Comparison of ENCODE assay signal across 9 cellular contexts in genomic region chr6:1604991-1605821, GRCh38. TPM values are rescaled to one million over a fixed set of nuclear protein-coding genes. Genes with fewer than 3 reads are reported as not detected.
DNase-seq lines count a peak whose midpoint lies in the region; ATAC-seq, FAIRE-seq and TF ChIP-seq lines count a peak whose summit lies in the region.
"Had no signal": no experiment of that assay in that cellular context is flagged by ENCODE, and none has a peak within 500 bp of the region (broad histone marks: within the 10 kb centered on the region; RNA-seq: fewer than 3 reads in every experiment).

No MANE protein-coding gene starts in this region.

- H3K27ac Mint-ChIP-seq in HFFc6 = no peak overlapping the region
- no peak overlapping the region for H3K27ac Mint-ChIP-seq in activated naive CD8-positive, alpha-beta T cell treated with anti-CD3 and anti-CD28 coated beads, Interleukin-2, amount 10 ng/mL, durations not matched to agents 7 days and 5 days
- H3K27ac Mint-ChIP-seq in CD14-positive monocyte = peak overlapping the region in 1 of 7 donors; percentile 54

- H3K9me3 ChIP-seq in keratinocyte (ENCODE audit: control insufficient read depth, low read depth, low read length) (no peaks in the 10 kb centered on the region), MG63 (no peaks in the 10 kb centered on the region)

- POLR2A ChIA-PET in activated naive CD8-positive, alpha-beta T cell treated with anti-CD3 and anti-CD28 coated beads, Interleukin-2, amount 10 ng/mL, durations not matched to agents 7 days and 5 days (lab: Charles Lee) = no interaction called here

- peaks cover 49% of the 10 kb centered on the region for H3K27me3 ChIP-seq in keratinocyte (ENCODE audit: control insufficient read depth, extremely low read depth, insufficient read depth, low read length)
- no peaks in the 10 kb centered on the region for H3K27me3 ChIP-seq in MG63

- H3K79me2 ChIP-seq in keratinocyte (ENCODE audit: control insufficient read depth, insufficient read depth, low read length) = no peaks in the 10 kb centered on the region

- H3K36me3 ChIP-seq in keratinocyte (ENCODE audit: control insufficient read depth in 2 of 2, extremely low read depth in 1 of 2, insufficient read depth in 2 of 2, low read length in 2 of 2) = no peaks in the 10 kb centered on the region
- H3K36me3 ChIP-seq in MG63 = no peaks in the 10 kb centered on the region

- H2AFZ ChIP-seq in keratinocyte (ENCODE audit: control insufficient read depth, low read length) = no peak overlapping the region

- intact Hi-C loops in CD14-positive monocyte (cut with micrococcal nuclease) = loop anchor here (2.0 to 5.0 kb wide), 8 partner anchors 497 to 1092 kb away; no protein-coding TSS in a partner anchor

- H3K4me3 Mint-ChIP-seq in HFFc6 = peak overlapping the region; percentile 71
- H3K4me3 Mint-ChIP-seq in activated naive CD8-positive, alpha-beta T cell treated with anti-CD3 and anti-CD28 coated beads, Interleukin-2, amount 10 ng/mL, durations not matched to agents 7 days and 5 days = peak overlapping the region; percentile 35
- peak overlapping the region in 1 of 2 donors; percentile 83 for H3K4me3 Mint-ChIP-seq in CD14-positive monocyte

- no peak overlapping the region for H3K9ac ChIP-seq in keratinocyte (ENCODE audit: control insufficient read depth, extremely low read depth, insufficient read depth, low read length)

- H3K9me1 ChIP-seq in keratinocyte (ENCODE audit: control insufficient read depth, extremely low read depth, insufficient read depth, low read length) = no peaks in the 10 kb centered on the region

- H3K4me3 ChIP-seq in keratinocyte (ENCODE audit: control insufficient read depth in 2 of 3, extremely low read depth in 1 of 3, insufficient read depth in 2 of 3, low read depth in 1 of 3, low read length in 3 of 3) (peak overlapping the region; percentile 37 to 58 (median 52)), skin epidermis (peak overlapping the region; percentile 19 to 50 (median 33)), MG63 (no peak overlapping the region)

- dilution Hi-C loops in keratinocyte (cut with MboI; ENCODE audit: extremely low pct_ligation_motif_present, low sequenced_read_pairs) = no loop called here

- no peaks in the 10 kb centered on the region for H4K20me1 ChIP-seq in keratinocyte (ENCODE audit: control insufficient read depth, extremely low read depth, insufficient read depth, low read length)

- ATAC-seq in activated naive CD8-positive, alpha-beta T cell treated with anti-CD3 and anti-CD28 coated beads, Interleukin-2, amount 10 ng/mL, durations not matched to agents 7 days and 5 days (ENCODE audit: low read depth) = no peak
- ATAC-seq in HG03571 (IDR thresholded peaks at IDR 0.05; ENCODE audit: unreplicated experiment) = no peak

- H3K9me3 Mint-ChIP-seq in HFFc6 (no peaks in the 10 kb centered on the region), CD14-positive monocyte (peaks cover 0 to 34% (median 13%) of the 10 kb centered on the region in 7 donors)
- no peaks in the 10 kb centered on the region for H3K9me3 Mint-ChIP-seq in activated naive CD8-positive, alpha-beta T cell treated with anti-CD3 and anti-CD28 coated beads, Interleukin-2, amount 10 ng/mL, durations not matched to agents 7 days and 5 days

- H3K27me3 Mint-ChIP-seq in HFFc6 (ENCODE audit: insufficient read depth) = peaks cover 43% of the 10 kb centered on the region
- peaks cover 75% of the 10 kb centered on the region for H3K27me3 Mint-ChIP-seq in activated naive CD8-positive, alpha-beta T cell treated with anti-CD3 and anti-CD28 coated beads, Interleukin-2, amount 10 ng/mL, durations not matched to agents 7 days and 5 days
- peaks cover 77 to 95% (median 77%) of the 10 kb centered on the region in 3 donors for H3K27me3 Mint-ChIP-seq in CD14-positive monocyte (ENCODE audit: low read depth in 3 of 3)

- TF ChIP-seq CTCF in HFFc6 (IDR thresholded peaks at IDR 0.05) (no peak), keratinocyte (optimal IDR thresholded peaks at IDR 0.05 in 1 of 3, IDR thresholded peaks at IDR 0.05 in 1 of 3, conservative IDR thresholded peaks at IDR 0.05 in 1 of 3; ENCODE audit: extremely low read depth in 1 of 3, insufficient read depth in 2 of 3, low read length in 3 of 3) (no peak), CD14-positive monocyte (IDR thresholded peaks at IDR 0.05) (no peak)

- H3K4me1 Mint-ChIP-seq in HFFc6 (ENCODE audit: low read depth) (peaks cover 36% of the 10 kb centered on the region), CD14-positive monocyte (peaks cover 38% of the 10 kb centered on the region)
- peaks cover 25% of the 10 kb centered on the region for H3K4me1 Mint-ChIP-seq in activated naive CD8-positive, alpha-beta T cell treated with anti-CD3 and anti-CD28 coated beads, Interleukin-2, amount 10 ng/mL, durations not matched to agents 7 days and 5 days

- H3K4me2 ChIP-seq in keratinocyte (ENCODE audit: control insufficient read depth, extremely low read depth, insufficient read depth, low read depth, low read length) = peak overlapping the region; percentile 86

- H3K4me1 ChIP-seq in keratinocyte (ENCODE audit: control insufficient read depth, extremely low read depth, insufficient read depth, low read length) = peaks cover 14% of the 10 kb centered on the region

- DNase-seq in HFFc6 (no peak), keratinocyte (ENCODE audit: low read depth, low spot score) (no peak), MG63 (no peak), anterior cingulate cortex (lab: John Stamatoyannopoulos, UW) (no peak), CD14-positive monocyte (ENCODE audit: low spot score) (no peak)
- peak; percentile 59 for DNase-seq in activated naive CD8-positive, alpha-beta T cell treated with anti-CD3 and anti-CD28 coated beads, Interleukin-2, amount 10 ng/mL, durations not matched to agents 7 days and 5 days
- DNase-seq: NCI-H1436 treated with DMSO at 0.1 percent for 48 hours had no signal

- H3K27ac ChIP-seq in keratinocyte (ENCODE audit: control insufficient read depth, insufficient read depth, low read length) (no peak overlapping the region), skin epidermis (peak overlapping the region in 12 of 21 experiments; percentile 8 to 74 (median 52))

- H3K36me3 Mint-ChIP-seq in HFFc6 (ENCODE audit: low read depth) (peaks cover 16% of the 10 kb centered on the region), CD14-positive monocyte (peaks cover 7 to 15% of the 10 kb centered on the region in 2 donors)
- no peaks in the 10 kb centered on the region for H3K36me3 Mint-ChIP-seq in activated naive CD8-positive, alpha-beta T cell treated with anti-CD3 and anti-CD28 coated beads, Interleukin-2, amount 10 ng/mL, durations not matched to agents 7 days and 5 days

- FAIRE-seq in keratinocyte (lab: Jason Lieb, UNC) = no peak

RNA-seq across cellular contexts. Expression of gene FOXC1, which starts 4.5 kb away (rescaled TPM):
- 10 to 100 TPM; 15.8 to 18.0 (median 16.9) TPM for total RNA-seq in HFFc6 (2021; fragmentation: NEBNext Ultra II Directional; extraction: Animal tissue kit (Norgen Biotek cat#: 25700))
- not detected for total RNA-seq in activated naive CD8-positive, alpha-beta T cell treated with anti-CD3 and anti-CD28 coated beads, Interleukin-2, amount 10 ng/mL, durations not matched to agents 7 days and 5 days
- polyA plus RNA-seq in keratinocyte (3.2 to 4.5 TPM (median 4.3 TPM) in 3 replicates), CD14-positive monocyte (not detected)
- 9.0 TPM for polyA plus RNA-seq in keratinocyte (2011; ENCODE audit: low read depth)
- polyA plus RNA-seq in keratinocyte (2011; cell fraction: cytosol; rRNA removed) = 2.7 and 4.5 TPM in 2 replicates
- polyA plus RNA-seq in keratinocyte (2011; cell fraction: nucleus; rRNA removed) = 5.1 and 6.9 TPM in 2 replicates
- 5.0 and 7.0 TPM in 2 replicates for polyA plus RNA-seq in keratinocyte (2012; ENCODE audit: low replicate concordance)
- polyA minus RNA-seq in keratinocyte = 2.0 to 3.8 TPM (median 2.1 TPM) in 3 replicates
- 5.4 TPM for polyA minus RNA-seq in keratinocyte (2011; cell fraction: cytosol; rRNA and poly(A)+ RNA removed)
- 4.7 and 4.9 TPM in 2 replicates for polyA minus RNA-seq in keratinocyte (2011; cell fraction: nucleus; rRNA and poly(A)+ RNA removed)
- total RNA-seq in MG63 (2014; rRNA removed; shearing (Covaris generic); ENCODE audit: low replicate concordance) = 2.2 and 5.5 TPM in 2 replicates
